ENCODE assay signal across 19 cellular contexts in the genomic region with DNA sequence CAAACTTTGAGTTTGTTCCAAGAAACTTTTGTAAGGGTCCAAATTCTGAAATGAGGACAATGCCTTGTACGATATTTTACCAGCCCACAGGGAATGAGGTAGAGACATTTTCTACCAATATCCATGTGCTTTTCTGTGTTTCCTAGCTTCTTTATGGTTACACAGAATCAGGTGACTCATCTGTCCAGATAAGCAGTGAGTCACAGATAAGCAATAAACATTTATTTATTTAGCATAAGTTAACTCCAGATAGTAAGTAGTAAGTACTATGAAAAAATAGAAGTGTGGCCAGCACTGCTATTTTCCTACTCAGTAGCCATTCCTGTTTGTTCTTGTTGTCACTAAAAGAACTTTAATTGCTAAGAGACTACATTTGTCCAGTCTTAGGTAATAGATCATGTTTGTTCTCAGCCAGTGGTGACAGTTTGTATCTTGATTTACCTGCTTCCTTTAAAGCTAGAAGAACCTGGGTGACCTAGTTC. TPM values are rescaled to one million over a fixed set of nuclear protein-coding genes. Genes with fewer than 3 reads are reported as not detected.
DNase-seq lines count a peak whose midpoint lies in the region; TF ChIP-seq lines count a peak whose summit lies in the region.
"Had no signal": no experiment of that assay in that cellular context is flagged by ENCODE, and none has a peak within 500 bp of the region (broad histone marks: within the 10 kb centered on the region; RNA-seq: fewer than 3 reads in every experiment).

No MANE protein-coding gene starts in this region.

- no peak overlapping the region for H3K4me3 Mint-ChIP-seq in MCF 10A (ENCODE audit: unreplicated experiment)
- H3K4me3 Mint-ChIP-seq: dendritic cell treated with granulocyte-macrophage colony-stimulating factor and Interleukin-4, amounts not matched to agents 40 ng/mL and 50 ng/mL, for 4 days; nephron progenitor cell; T-helper 1 cell treated with Interleukin-12 subunit alpha and Interleukin-12 subunit beta and Interleukin-4 antibody, amounts not matched to agents 30 μg/mL and 1 μg/mL, for 36 hours had no signal

- intact Hi-C loops in A673 (cut with micrococcal nuclease; ENCODE audit: unreplicated experiment) (no loop called here), MCF 10A (cut with micrococcal nuclease) (no loop called here)

- no peak overlapping the region for H3K9ac ChIP-seq in smooth muscle cell (ENCODE audit: low read depth)

- H3K4me3 ChIP-seq in fibroblast of mammary gland (ENCODE audit: control insufficient read depth, low read depth, low read length) = no peak overlapping the region
- H3K4me3 ChIP-seq in smooth muscle cell = no peak overlapping the region
- H3K4me3 ChIP-seq in A673 (ENCODE audit: low read depth, low read length, poor library complexity, severe bottlenecking) = no peak overlapping the region
- H3K4me3 ChIP-seq: gastroesophageal sphincter, left lung had no signal

- H3K27ac ChIP-seq in smooth muscle cell (ENCODE audit: low read depth) (no peak overlapping the region), A673 (ENCODE audit: low read depth, low read length, poor library complexity, severe bottlenecking) (no peak overlapping the region)
- H3K27ac ChIP-seq: gastroesophageal sphincter had no signal

- peak; percentile 26 for DNase-seq in DMS153 (lab: John Stamatoyannopoulos, UW)
- no peak for DNase-seq in DMS153 treated with DMSO at 0.1 percent for 48 hours (lab: John Stamatoyannopoulos, UW; ENCODE audit: unreplicated experiment)
- peak; percentile 18 for DNase-seq in RKO (ENCODE audit: low spot score)
- DNase-seq in fibroblast of mammary gland (ENCODE audit: low read depth) = peak; percentile 31
- no peak for DNase-seq in smooth muscle cell (lab: John Stamatoyannopoulos, UW; ENCODE audit: unreplicated experiment)
- no peak for DNase-seq in A673 (ENCODE audit: low spot score)
- DNase-seq in MCF 10A (ENCODE audit: unreplicated experiment) = no peak
- no peak for DNase-seq in stimulated activated CD4-positive, alpha-beta T cell treated with anti-CD3 and anti-CD28 coated beads, Interleukin-12 subunit alpha, Interleukin-12 subunit beta, amount 100 ng/mL, for 4 hours
- DNase-seq: 8988T; activated CD4-positive, alpha-beta T cell treated with anti-CD3 and anti-CD28 coated beads, Interleukin-2, amount 50 U/mL, for 48 hours; activated naive CD4-positive, alpha-beta T cell treated with anti-CD3 and anti-CD28 coated beads, Interleukin-2, amount 50 U/mL, for 16 hours; GOT3; left lung; NCI-H1694 treated with DMSO at 0.1 percent for 48 hours; nephron progenitor cell had no signal

- H3K4me2 ChIP-seq in smooth muscle cell = peak overlapping the region; percentile 34

- H4K20me1 ChIP-seq in smooth muscle cell (ENCODE audit: low read depth) = peaks cover 9% of the 10 kb centered on the region

- BruUV-seq in A673 (replicated peaks; lab: Mats Ljungman, UMichigan) = no TSS peak
- BruUV-seq in MCF 10A (replicated peaks; lab: Mats Ljungman, UMichigan) = no TSS peak

- H3K27me3 ChIP-seq in smooth muscle cell (ENCODE audit: low read depth) (no peaks in the 10 kb centered on the region), A673 (replicated peaks; ENCODE audit: insufficient read depth, low read depth, low read length, poor library complexity) (no peaks in the 10 kb centered on the region)
- H3K27me3 ChIP-seq: gastroesophageal sphincter, left lung had no signal

- no peaks in the 10 kb centered on the region for H3K9me3 Mint-ChIP-seq in MCF 10A (ENCODE audit: unreplicated experiment)
- H3K9me3 Mint-ChIP-seq: dendritic cell treated with granulocyte-macrophage colony-stimulating factor and Interleukin-4, amounts not matched to agents 40 ng/mL and 50 ng/mL, for 4 days; nephron progenitor cell; T-helper 1 cell treated with Interleukin-12 subunit alpha and Interleukin-12 subunit beta and Interleukin-4 antibody, amounts not matched to agents 30 μg/mL and 1 μg/mL, for 36 hours had no signal

- 24% methylated on average over 1 of the region's 1 CpG for WGBS in smooth muscle cell (ENCODE audit: low lambda C conversion rate)

- peaks cover 8% of the 10 kb centered on the region for H3K79me2 ChIP-seq in smooth muscle cell (ENCODE audit: low read depth)

- POLR2A ChIA-PET in A673 (lab: Charles Lee; ENCODE audit: low non-redundant PET) = no interaction called here
- POLR2A ChIA-PET in MCF 10A (lab: Yijun Ruan, JAX) = interaction anchor here (0.5 to 11.3 kb wide), 6 partner anchors 11 to 73 kb away, joined by 3 to 256 read pairs (median 4); no protein-coding TSS in a partner anchor

- H3K4me1 ChIP-seq in smooth muscle cell (ENCODE audit: low read depth) = peaks cover 10% of the 10 kb centered on the region
- peaks cover 9% of the 10 kb centered on the region for H3K4me1 ChIP-seq in A673 (ENCODE audit: insufficient read depth, low read length, poor library complexity, severe bottlenecking)

- peaks cover 9% of the 10 kb centered on the region for H3K36me3 Mint-ChIP-seq in MCF 10A (ENCODE audit: insufficient read depth, unreplicated experiment)

- no peaks in the 10 kb centered on the region for H3F3A ChIP-seq in smooth muscle cell (ENCODE audit: low read depth)

- no peaks in the 10 kb centered on the region for H3K9me3 ChIP-seq in smooth muscle cell (replicated peaks; ENCODE audit: low read depth)
- no peaks in the 10 kb centered on the region for H3K9me3 ChIP-seq in A673 (ENCODE audit: low read depth, low read length, poor library complexity, severe bottlenecking)
- H3K9me3 ChIP-seq: gastroesophageal sphincter, left lung had no signal

- H3K27me3 Mint-ChIP-seq in MCF 10A (ENCODE audit: insufficient read depth, unreplicated experiment) = no peaks in the 10 kb centered on the region
- H3K27me3 Mint-ChIP-seq: dendritic cell treated with granulocyte-macrophage colony-stimulating factor and Interleukin-4, amounts not matched to agents 40 ng/mL and 50 ng/mL, for 4 days had no signal

- H3K36me3 ChIP-seq in smooth muscle cell (ENCODE audit: low read depth) (no peaks in the 10 kb centered on the region), A673 (ENCODE audit: insufficient read depth, low read length, poor library complexity, severe bottlenecking) (no peaks in the 10 kb centered on the region)
- H3K36me3 ChIP-seq: gastroesophageal sphincter, left lung had no signal

- TF ChIP-seq CTCF in fibroblast of mammary gland (conservative IDR thresholded peaks at IDR 0.05; ENCODE audit: control insufficient read depth, insufficient read depth, low read depth, low read length) (no peak), smooth muscle cell (IDR thresholded peaks at IDR 0.05; ENCODE audit: borderline replicate concordance, insufficient read depth, poor library complexity, severe bottlenecking) (no peak), A673 (conservative IDR thresholded peaks at IDR 0.05; ENCODE audit: low read depth, low read length) (no peak), MCF 10A (IDR thresholded peaks at IDR 0.05; ENCODE audit: unreplicated experiment) (no peak)

- H2AFZ ChIP-seq in smooth muscle cell (ENCODE audit: low read depth) = no peak overlapping the region

- H3K4me1 Mint-ChIP-seq in MCF 10A (ENCODE audit: insufficient read depth, unreplicated experiment) = peaks cover 31% of the 10 kb centered on the region

- CTCF ChIA-PET in A673 (lab: Charles Lee) = no interaction called here
- CTCF ChIA-PET in MCF 10A (lab: Yijun Ruan, JAX) = interaction anchor here (0.5 to 1.5 kb wide), 4 partner anchors 10 to 260 kb away, joined by 4 to 7 read pairs (median 6); no protein-coding TSS in a partner anchor

- no peak overlapping the region for H3K27ac Mint-ChIP-seq in MCF 10A (ENCODE audit: low read depth, unreplicated experiment)
- H3K27ac Mint-ChIP-seq: nephron progenitor cell; T-helper 1 cell treated with Interleukin-12 subunit alpha and Interleukin-12 subunit beta and Interleukin-4 antibody, amounts not matched to agents 30 μg/mL and 1 μg/mL, for 36 hours had no signal

RNA-seq across cellular contexts. Expression of a gene that starts 7.4 kb away (rescaled TPM):
- total RNA-seq in smooth muscle cell (17.7 and 22.0 TPM in 2 replicates), A673 (2021) (60.1 and 65.4 TPM in 2 replicates), MCF 10A (2022) (56.2 and 61.9 TPM in 2 replicates)
- polyA plus RNA-seq in smooth muscle cell = 6.6 and 12.7 TPM in 2 replicates

RNA-seq across cellular contexts. Expression of a gene that starts 50.0 kb away (rescaled TPM):
- total RNA-seq in smooth muscle cell (1.3 and 5.1 TPM in 2 replicates), A673 (2021) (3.1 and 5.3 TPM in 2 replicates), MCF 10A (2022) (2.9 and 3.5 TPM in 2 replicates)
- not detected in 2 replicates for polyA plus RNA-seq in smooth muscle cell
- total RNA-seq: gastroesophageal sphincter, skeletal muscle tissue had no signal

Comparison
In these comparisons a context has a peak if more than half of its experiments do, and no peak if none do; other contexts are left out.
1. DNase-seq: peak in DMS153 (single experiment), RKO (single experiment) and fibroblast of mammary gland (single experiment); none in DMS153 treated with DMSO at 0.1 percent for 48 hours (single experiment), smooth muscle cell (single experiment), A673 (single experiment), MCF 10A (single experiment) and stimulated activated CD4-positive, alpha-beta T cell treated with anti-CD3 and anti-CD28 coated beads, Interleukin-12 subunit alpha, Interleukin-12 subunit beta, amount 100 ng/mL, for 4 hours (single experiment).